ENCODE assay signal across 35 cellular contexts in genomic region chr2:25426326-25426725, GRCh38.
"Had no signal": no experiment of that assay in that cellular context is flagged by ENCODE, and none has a peak within 500 bp of the region (broad histone marks: within the 10 kb centered on the region; RNA-seq: fewer than 3 reads in every experiment).

No MANE protein-coding gene starts in this region.

- H3K4me1 Mint-ChIP-seq: activated naive CD8-positive, alpha-beta T cell treated with anti-CD3 and anti-CD28 coated beads for 36 hours had no signal

- H3K9me3 ChIP-seq: adrenal gland, body of pancreas, breast epithelium had no signal

- H3K27me3 Mint-ChIP-seq: activated CD4-positive, alpha-beta memory T cell treated with anti-CD3 and anti-CD28 coated beads for 36 hours; activated CD4-positive, alpha-beta T cell treated with anti-CD3 and anti-CD28 coated beads, Interleukin-2, amount 10 ng/mL, durations not matched to agents 24 days and 14 days; activated CD8-positive, alpha-beta T cell treated with anti-CD3 and anti-CD28 coated beads for 36 hours; activated naive CD8-positive, alpha-beta T cell treated with anti-CD3 and anti-CD28 coated beads for 36 hours; activated T-helper 17 cell treated with anti-CD3 and anti-CD28 coated beads, Interleukin-2, amount 50 U/mL, for 72 hours had no signal

- ATAC-seq: activated CD8-positive, alpha-beta T cell treated with anti-CD3 and anti-CD28 coated beads for 36 hours; activated naive CD4-positive, alpha-beta T cell treated with anti-CD3 and anti-CD28 coated beads, Interleukin-2, amount 50 U/mL, for 72 hours; activated T-cell treated with anti-CD3 and anti-CD28 coated beads, Interleukin-2, amount 50 U/mL, for 4 hours; activated T-cell treated with anti-CD3 and anti-CD28 coated beads, Interleukin-2, amount 50 U/mL, for 72 hours; activated T-helper 17 cell treated with anti-CD3 and anti-CD28 coated beads, Interleukin-2, amount 50 U/mL, for 72 hours; body of pancreas; WTC11 had no signal

- H3K36me3 Mint-ChIP-seq: activated naive CD4-positive, alpha-beta T cell treated with anti-CD3 and anti-CD28 coated beads, Interleukin-2, amount 50 U/mL, for 72 hours; activated naive CD8-positive, alpha-beta T cell treated with anti-CD3 and anti-CD28 coated beads for 36 hours had no signal

- DNase-seq: activated CD4-positive, alpha-beta memory T cell treated with anti-CD3 and anti-CD28 coated beads for 36 hours; activated CD4-positive, alpha-beta T cell treated with anti-CD3 and anti-CD28 coated beads for 4 hours; activated CD4-positive, alpha-beta T cell treated with anti-CD3 and anti-CD28 coated beads, Interleukin-2, amount 10 ng/mL, durations not matched to agents 24 days and 14 days; activated CD4-positive, alpha-beta T cell treated with anti-CD3 and anti-CD28 coated beads, Interleukin-2, amount 50 U/mL, for 1 hour; activated CD4-positive, alpha-beta T cell treated with anti-CD3 and anti-CD28 coated beads, Interleukin-2, amount 50 U/mL, for 4 hours; activated CD4-positive, CD25-positive, alpha-beta regulatory T cell treated with anti-CD3 and anti-CD28 coated beads, Interleukin-2, amount 50 U/mL, for 72 hours; activated CD8-positive, alpha-beta memory T cell treated with anti-CD3 and anti-CD28 coated beads, Interleukin-2, amount 50 U/mL, for 4 hours; activated CD8-positive, alpha-beta T cell treated with anti-CD3 and anti-CD28 coated beads for 36 hours; activated effector memory CD4-positive, alpha-beta T cell treated with anti-CD3 and anti-CD28 coated beads, Interleukin-2, amount 50 U/mL, for 16 hours; activated gamma-delta T cell treated with Interleukin-2 at 50 U/mL for 16 hours; activated naive CD4-positive, alpha-beta T cell; activated naive CD4-positive, alpha-beta T cell treated with anti-CD3 and anti-CD28 coated beads for 36 hours; activated naive CD4-positive, alpha-beta T cell treated with anti-CD3 and anti-CD28 coated beads, Interleukin-2, amount 50 U/mL, for 16 hours; activated naive CD8-positive, alpha-beta T cell treated with anti-CD3 and anti-CD28 coated beads for 36 hours; activated T-cell treated with anti-CD3 and anti-CD28 coated beads for 4 hours; activated T-cell treated with anti-CD3 and anti-CD28 coated beads, Interleukin-2, amount 50 U/mL, for 1 hour; activated T-cell treated with anti-CD3 and anti-CD28 coated beads, Interleukin-2, amount 50 U/mL, for 4 hours; activated T-cell treated with anti-CD3 and anti-CD28 coated beads, Interleukin-2, amount 50 U/mL, for 72 hours; adrenal gland; amniotic stem cell; aorta; body of pancreas; brain microvascular endothelial cell; central memory CD4-positive, alpha-beta T cell; T-helper 1 cell; T-helper 2 cell; T-helper 9 cell; WERI-Rb-1 had no signal

- H3K27ac ChIP-seq: adrenal gland, body of pancreas, brain microvascular endothelial cell, breast epithelium, WERI-Rb-1 had no signal

- H3K27ac Mint-ChIP-seq: activated CD4-positive, alpha-beta memory T cell treated with anti-CD3 and anti-CD28 coated beads for 36 hours; activated CD4-positive, alpha-beta T cell treated with anti-CD3 and anti-CD28 coated beads, Interleukin-2, amount 10 ng/mL, durations not matched to agents 24 days and 14 days; activated CD8-positive, alpha-beta T cell treated with anti-CD3 and anti-CD28 coated beads for 36 hours; activated naive CD4-positive, alpha-beta T cell treated with anti-CD3 and anti-CD28 coated beads for 36 hours; activated naive CD4-positive, alpha-beta T cell treated with anti-CD3 and anti-CD28 coated beads, Interleukin-2, amount 50 U/mL, for 72 hours; activated naive CD8-positive, alpha-beta T cell treated with anti-CD3 and anti-CD28 coated beads for 36 hours; activated T-cell treated with anti-CD3 and anti-CD28 coated beads, Interleukin-2, amount 50 U/mL, for 72 hours; activated T-helper 1 cell treated with anti-CD3 and anti-CD28 coated beads, Interleukin-12 subunit alpha, Interleukin-12 subunit beta, Interleukin-2, Interleukin-4 antibody, amounts not matched to agents 30 ng/mL and 10 ng/mL and 1 ng/mL, durations not matched to agents 14 hours and 24 hours and 36 hours; activated T-helper 17 cell treated with anti-CD3 and anti-CD28 coated beads, Interleukin-2, amount 50 U/mL, for 72 hours; T-helper 1 cell treated with Interleukin-12 subunit alpha and Interleukin-12 subunit beta and Interleukin-4 antibody, amounts not matched to agents 30 μg/mL and 1 μg/mL, for 36 hours; T-helper 2 cell treated with Interferon-gamma antibody and Interleukin-4, amounts not matched to agents 5 μg/mL and 100 μg/mL, for 36 hours; WTC11 had no signal

- H3K4me1 ChIP-seq: adrenal gland, body of pancreas, breast epithelium had no signal

- H3K4me3 Mint-ChIP-seq: activated CD4-positive, alpha-beta memory T cell treated with anti-CD3 and anti-CD28 coated beads for 36 hours; activated CD4-positive, alpha-beta T cell treated with anti-CD3 and anti-CD28 coated beads, Interleukin-2, amount 10 ng/mL, durations not matched to agents 24 days and 14 days; activated CD8-positive, alpha-beta T cell treated with anti-CD3 and anti-CD28 coated beads for 36 hours; activated naive CD4-positive, alpha-beta T cell treated with anti-CD3 and anti-CD28 coated beads for 36 hours; activated naive CD8-positive, alpha-beta T cell treated with anti-CD3 and anti-CD28 coated beads for 36 hours; activated T-cell treated with anti-CD3 and anti-CD28 coated beads, Interleukin-2, amount 50 U/mL, for 4 hours; activated T-cell treated with anti-CD3 and anti-CD28 coated beads, Interleukin-2, amount 50 U/mL, for 72 hours; activated T-helper 1 cell treated with anti-CD3 and anti-CD28 coated beads, Interleukin-12 subunit alpha, Interleukin-12 subunit beta, Interleukin-2, Interleukin-4 antibody, amounts not matched to agents 30 ng/mL and 10 ng/mL and 1 ng/mL, durations not matched to agents 14 hours and 24 hours and 36 hours; activated T-helper 17 cell treated with anti-CD3 and anti-CD28 coated beads, Interleukin-2, amount 50 U/mL, for 72 hours; T-helper 1 cell treated with Interleukin-12 subunit alpha and Interleukin-12 subunit beta and Interleukin-4 antibody, amounts not matched to agents 30 μg/mL and 1 μg/mL, for 36 hours; T-helper 2 cell treated with Interferon-gamma antibody and Interleukin-4, amounts not matched to agents 5 μg/mL and 100 μg/mL, for 36 hours; WTC11 had no signal

- H3K9me3 Mint-ChIP-seq: activated CD4-positive, alpha-beta memory T cell treated with anti-CD3 and anti-CD28 coated beads for 36 hours; activated CD4-positive, alpha-beta T cell treated with anti-CD3 and anti-CD28 coated beads, Interleukin-2, amount 10 ng/mL, durations not matched to agents 24 days and 14 days; activated CD8-positive, alpha-beta T cell treated with anti-CD3 and anti-CD28 coated beads for 36 hours; activated naive CD4-positive, alpha-beta T cell treated with anti-CD3 and anti-CD28 coated beads for 36 hours; activated naive CD4-positive, alpha-beta T cell treated with anti-CD3 and anti-CD28 coated beads, Interleukin-2, amount 50 U/mL, for 72 hours; activated naive CD8-positive, alpha-beta T cell treated with anti-CD3 and anti-CD28 coated beads for 36 hours; activated T-cell treated with anti-CD3 and anti-CD28 coated beads, Interleukin-2, amount 50 U/mL, for 4 hours; activated T-cell treated with anti-CD3 and anti-CD28 coated beads, Interleukin-2, amount 50 U/mL, for 72 hours; activated T-helper 1 cell treated with anti-CD3 and anti-CD28 coated beads, Interleukin-12 subunit alpha, Interleukin-12 subunit beta, Interleukin-2, Interleukin-4 antibody, amounts not matched to agents 30 ng/mL and 10 ng/mL and 1 ng/mL, durations not matched to agents 14 hours and 24 hours and 36 hours; activated T-helper 17 cell treated with anti-CD3 and anti-CD28 coated beads, Interleukin-2, amount 50 U/mL, for 72 hours; T-helper 1 cell treated with Interleukin-12 subunit alpha and Interleukin-12 subunit beta and Interleukin-4 antibody, amounts not matched to agents 30 μg/mL and 1 μg/mL, for 36 hours; T-helper 2 cell treated with Interferon-gamma antibody and Interleukin-4, amounts not matched to agents 5 μg/mL and 100 μg/mL, for 36 hours; WTC11 had no signal

- H3K27me3 ChIP-seq: adrenal gland, body of pancreas, brain microvascular endothelial cell, breast epithelium had no signal

- H3K4me3 ChIP-seq: adrenal gland, body of pancreas, breast epithelium had no signal

- H3K36me3 ChIP-seq: adrenal gland, brain microvascular endothelial cell, breast epithelium, WERI-Rb-1 had no signal
